21 cellular contexts compared by ENCODE assay signal in genomic region chr6:12094689-12095088, GRCh38.
"Had no signal": no experiment of that assay in that cellular context is flagged by ENCODE, and none has a peak within 500 bp of the region (broad histone marks: within the 10 kb centered on the region; RNA-seq: fewer than 3 reads in every experiment).

No MANE protein-coding gene starts in this region.

- FAIRE-seq: bronchial epithelial cell had no signal

- H3K27me3 ChIP-seq: ascending aorta, body of pancreas had no signal

- DNase-seq: activated CD4-positive, alpha-beta T cell treated with anti-CD3 and anti-CD28 coated beads for 4 hours; activated CD8-positive, alpha-beta memory T cell treated with anti-CD3 and anti-CD28 coated beads, Interleukin-2, amount 50 U/mL, for 4 hours; activated CD8-positive, alpha-beta T cell treated with anti-CD3 and anti-CD28 coated beads for 36 hours; activated gamma-delta T cell treated with Interleukin-2 at 50 U/mL for 16 hours; activated naive CD4-positive, alpha-beta T cell treated with anti-CD3 and anti-CD28 coated beads, Interleukin-2, amount 10 ng/mL, durations not matched to agents 7 days and 5 days; activated naive CD8-positive, alpha-beta T cell treated with anti-CD3 and anti-CD28 coated beads, Interleukin-2, amount 10 ng/mL, durations not matched to agents 7 days and 5 days; activated T-cell treated with anti-CD3 and anti-CD28 coated beads, Interleukin-2, amount 50 U/mL, for 72 hours; amniotic stem cell; body of pancreas; central memory CD4-positive, alpha-beta T cell; NCI-H1092; NCI-H1417; NCI-H2029; NCI-H510A treated with DMSO at 0.1 percent for 48 hours; NCI-H69; NK-92 treated with Interleukin-12 subunit alpha and Interleukin-12 subunit beta, amount 100 ng/mL, for 24 hours; OCI-M1; RPMI8226 had no signal

- H3K36me3 ChIP-seq: ascending aorta had no signal

- H3K4me1 ChIP-seq: ascending aorta had no signal

- H3K27ac ChIP-seq: ascending aorta, body of pancreas, SK-N-MC had no signal

- H3K4me3 ChIP-seq: ascending aorta, body of pancreas, SK-N-MC had no signal

- H3K9me3 ChIP-seq: ascending aorta, body of pancreas had no signal
